ENCODE assay signal across 13 cellular contexts in genomic region chr7:155883491-155884224, GRCh38.
"Had no signal": no experiment of that assay in that cellular context is flagged by ENCODE, and none has a peak within 500 bp of the region (broad histone marks: within the 10 kb centered on the region; RNA-seq: fewer than 3 reads in every experiment).

No MANE protein-coding gene starts in this region.

- H3K27ac Mint-ChIP-seq: activated naive CD4-positive, alpha-beta T cell treated with anti-CD3 and anti-CD28 coated beads, Interleukin-2, amount 10 ng/mL, durations not matched to agents 7 days and 5 days; activated T-helper 17 cell treated with anti-CD3 and anti-CD28 coated beads, Interleukin-2, amount 50 U/mL, for 72 hours; naive B cell; T-helper 2 cell treated with Interferon-gamma antibody and Interleukin-4, amounts not matched to agents 5 μg/mL and 100 μg/mL, for 36 hours had no signal

- H3K36me3 Mint-ChIP-seq: activated naive CD4-positive, alpha-beta T cell treated with anti-CD3 and anti-CD28 coated beads, Interleukin-2, amount 10 ng/mL, durations not matched to agents 7 days and 5 days; naive B cell had no signal

- H3K9me3 Mint-ChIP-seq: activated naive CD4-positive, alpha-beta T cell treated with anti-CD3 and anti-CD28 coated beads, Interleukin-2, amount 10 ng/mL, durations not matched to agents 7 days and 5 days; activated T-helper 17 cell treated with anti-CD3 and anti-CD28 coated beads, Interleukin-2, amount 50 U/mL, for 72 hours; T-helper 2 cell treated with Interferon-gamma antibody and Interleukin-4, amounts not matched to agents 5 μg/mL and 100 μg/mL, for 36 hours had no signal

- H3K36me3 ChIP-seq: tibial artery, vagina had no signal

- H3K9me3 ChIP-seq: tibial artery, vagina had no signal

- H3K4me3 Mint-ChIP-seq: activated naive CD4-positive, alpha-beta T cell treated with anti-CD3 and anti-CD28 coated beads, Interleukin-2, amount 10 ng/mL, durations not matched to agents 7 days and 5 days; activated T-helper 17 cell treated with anti-CD3 and anti-CD28 coated beads, Interleukin-2, amount 50 U/mL, for 72 hours; naive B cell; T-helper 2 cell treated with Interferon-gamma antibody and Interleukin-4, amounts not matched to agents 5 μg/mL and 100 μg/mL, for 36 hours had no signal

- H3K27ac ChIP-seq: foreskin keratinocyte, tibial artery, vagina had no signal

- H3K4me2 ChIP-seq: smooth muscle cell had no signal

- DNase-seq: activated naive CD4-positive, alpha-beta T cell treated with anti-CD3 and anti-CD28 coated beads, Interleukin-2, amount 10 ng/mL, durations not matched to agents 7 days and 5 days; caudate nucleus; cortex of kidney; effector CD4-positive, alpha-beta T cell; foreskin keratinocyte; naive B cell had no signal

- ATAC-seq: activated CD4-positive, CD25-positive, alpha-beta regulatory T cell treated with anti-CD3 and anti-CD28 coated beads, Interleukin-2, amount 50 U/mL, for 24 hours; activated T-helper 17 cell treated with anti-CD3 and anti-CD28 coated beads, Interleukin-2, amount 50 U/mL, for 72 hours; foreskin keratinocyte had no signal

- H3K4me1 ChIP-seq: foreskin keratinocyte, tibial artery, vagina had no signal

- H3K4me3 ChIP-seq: lung, smooth muscle cell, tibial artery, vagina had no signal

- H3K27me3 ChIP-seq: foreskin keratinocyte, tibial artery, vagina had no signal

- H3K4me1 Mint-ChIP-seq: activated naive CD4-positive, alpha-beta T cell treated with anti-CD3 and anti-CD28 coated beads, Interleukin-2, amount 10 ng/mL, durations not matched to agents 7 days and 5 days; activated T-helper 17 cell treated with anti-CD3 and anti-CD28 coated beads, Interleukin-2, amount 50 U/mL, for 72 hours had no signal
